In the genomic region with DNA sequence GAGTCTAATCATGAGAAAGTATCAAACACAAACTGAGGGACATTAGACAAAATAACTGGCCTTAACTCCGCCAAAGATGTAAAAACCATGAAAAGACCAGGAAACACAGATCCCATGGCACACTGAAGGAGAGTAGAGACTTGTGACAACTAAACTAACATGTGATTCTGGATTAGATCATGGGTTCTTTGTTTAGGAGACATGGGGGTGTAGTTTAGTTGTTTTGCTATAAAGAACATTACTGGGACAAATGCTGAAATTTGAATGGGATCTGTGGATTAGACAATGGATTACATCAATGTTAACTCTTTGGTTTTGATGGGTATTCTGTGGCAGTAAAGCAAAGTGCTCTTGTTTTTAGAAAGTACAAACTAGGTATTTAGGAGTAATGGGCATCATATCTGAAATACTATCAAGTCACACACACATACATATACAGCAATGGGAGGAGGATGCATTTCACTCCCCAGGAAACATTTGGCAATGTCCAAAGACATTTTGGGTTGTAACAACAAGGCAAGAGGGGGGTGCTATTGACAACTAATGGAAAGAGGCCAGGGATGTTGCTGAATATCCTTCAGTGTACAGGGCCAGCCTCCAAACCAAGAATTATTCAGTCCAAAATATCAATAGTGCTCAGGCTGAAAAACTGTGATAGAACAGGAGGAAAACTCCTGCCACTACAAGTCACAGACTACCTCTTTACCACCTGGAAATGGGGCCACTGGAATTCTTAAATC, we compare ENCODE assay signal across 30 cellular contexts. TPM values are rescaled to one million over a fixed set of nuclear protein-coding genes. Genes with fewer than 3 reads are reported as not detected.
DNase-seq lines count a peak whose midpoint lies in the region; ATAC-seq and TF ChIP-seq lines count a peak whose summit lies in the region.
"Had no signal": no experiment of that assay in that cellular context is flagged by ENCODE, and none has a peak within 500 bp of the region (broad histone marks: within the 10 kb centered on the region; RNA-seq: fewer than 3 reads in every experiment).

No MANE protein-coding gene starts in this region.

- no peak for DNase-seq in CD8-positive, alpha-beta memory T cell
- DNase-seq in T-helper 17 cell = no peak
- peak; percentile 70 for DNase-seq in inferior parietal cortex (ENCODE audit: extremely low spot score)
- DNase-seq in substantia nigra (lab: John Stamatoyannopoulos, UW) = peak in 2 of 49 donors; percentile 1 to 31
- DNase-seq in RWPE1 (ENCODE audit: low spot score) = no peak
- no peak for DNase-seq in DMS153 treated with DMSO at 0.1 percent for 48 hours (lab: John Stamatoyannopoulos, UW; ENCODE audit: unreplicated experiment)
- DNase-seq: activated CD4-positive, alpha-beta T cell treated with anti-CD3 and anti-CD28 coated beads for 36 hours; activated gamma-delta T cell; body of pancreas; DND-41; GOT3; HFFc6; IMR-90; left colon; mammary epithelial cell; MV-4-11; NCI-H146; NCI-H2107; pancreas; Peyer's patch; stimulated activated CD4-positive, alpha-beta T cell treated with anti-CD3 and anti-CD28 coated beads, Interleukin-1b, Interleukin-23, amount 100 ng/mL, for 48 hours; SW 1271; T-helper 9 cell had no signal

- POLR2A ChIA-PET in CD8-positive, alpha-beta memory T cell (lab: Charles Lee) = no interaction called here
- POLR2A ChIA-PET in RWPE1 (lab: Yijun Ruan, JAX; ENCODE audit: low non-redundant PET) = interaction anchor here (0.6 kb wide), 1 partner anchor 178 kb away, joined by 3 read pairs; no protein-coding TSS in a partner anchor

- H3K4me1 ChIP-seq in CD8-positive, alpha-beta memory T cell (ENCODE audit: insufficient read depth, low read length) = no peaks in the 10 kb centered on the region
- H3K4me1 ChIP-seq: body of pancreas, pancreas, Peyer's patch, right atrium auricular region, tibial nerve had no signal

- no peak for TF ChIP-seq CTCF in RWPE1 (conservative IDR thresholded peaks at IDR 0.05; ENCODE audit: low read depth)

- no peaks in the 10 kb centered on the region for H3K27me3 Mint-ChIP-seq in CD8-positive, alpha-beta memory T cell
- H3K27me3 Mint-ChIP-seq in T-helper 17 cell = no peaks in the 10 kb centered on the region
- H3K27me3 Mint-ChIP-seq: activated CD4-positive, alpha-beta T cell treated with anti-CD3 and anti-CD28 coated beads for 36 hours; stimulated activated naive CD8-positive, alpha-beta T cell treated with anti-CD3 and anti-CD28 coated beads, Interleukin-15, Interleukin-2, amounts not matched to agents 100 ng/mL and 50 ng/mL, for 24 hours had no signal

- no peak overlapping the region for H3K4me3 ChIP-seq in CD8-positive, alpha-beta memory T cell (ENCODE audit: low read length)
- H3K4me3 ChIP-seq: body of pancreas, hepatocyte, pancreas, Peyer's patch, right atrium auricular region, tibial nerve had no signal

- CTCF ChIA-PET in CD8-positive, alpha-beta memory T cell (lab: Charles Lee) = interaction anchor here (1.2 kb wide), 1 partner anchor 17 kb away, joined by 3 read pairs; no protein-coding TSS in a partner anchor
- CTCF ChIA-PET in RWPE1 (lab: Yijun Ruan, JAX) = no interaction called here

- peak overlapping the region in 5 of 8 donors; percentile 8 to 66 (median 38) for H3K27ac Mint-ChIP-seq in CD8-positive, alpha-beta memory T cell
- H3K27ac Mint-ChIP-seq in T-helper 17 cell = peak overlapping the region; percentile 77
- H3K27ac Mint-ChIP-seq: activated CD4-positive, alpha-beta T cell treated with anti-CD3 and anti-CD28 coated beads for 36 hours; HFFc6; stimulated activated naive CD8-positive, alpha-beta T cell treated with anti-CD3 and anti-CD28 coated beads, Interleukin-15, Interleukin-2, amounts not matched to agents 100 ng/mL and 50 ng/mL, for 24 hours had no signal

- ATAC-seq in T-helper 17 cell (no peak), GM21619 (IDR thresholded peaks at IDR 0.05; ENCODE audit: unreplicated experiment) (no peak)
- ATAC-seq: activated CD4-positive, alpha-beta T cell treated with anti-CD3 and anti-CD28 coated beads for 36 hours; body of pancreas; left colon; pancreas had no signal

- H3K27me3 ChIP-seq in CD8-positive, alpha-beta memory T cell (ENCODE audit: insufficient read depth, low read length, poor library complexity, severe bottlenecking) = no peaks in the 10 kb centered on the region
- H3K27me3 ChIP-seq: body of pancreas, hepatocyte, pancreas, Peyer's patch, right atrium auricular region, tibial nerve had no signal

- H3K27ac ChIP-seq in CD8-positive, alpha-beta memory T cell (ENCODE audit: low read depth, low read length) = no peak overlapping the region
- H3K27ac ChIP-seq in substantia nigra (ENCODE audit: low read depth, low read length, poor library complexity, severe bottlenecking) = peak overlapping the region; percentile 73
- H3K27ac ChIP-seq in RWPE1 = no peak overlapping the region
- H3K27ac ChIP-seq: body of pancreas, C4-2B, hepatocyte, pancreas, Peyer's patch, right atrium auricular region, tibial nerve, VCaP had no signal

- H3K36me3 ChIP-seq in CD8-positive, alpha-beta memory T cell (ENCODE audit: insufficient read depth, low read length) = peaks cover 11% of the 10 kb centered on the region

- H3K9me3 Mint-ChIP-seq in CD8-positive, alpha-beta memory T cell = no peaks in the 10 kb centered on the region
- H3K9me3 Mint-ChIP-seq: HFFc6; stimulated activated naive CD8-positive, alpha-beta T cell treated with anti-CD3 and anti-CD28 coated beads, Interleukin-15, Interleukin-2, amounts not matched to agents 100 ng/mL and 50 ng/mL, for 24 hours had no signal

- H3K4me3 Mint-ChIP-seq in CD8-positive, alpha-beta memory T cell = no peak overlapping the region
- H3K4me3 Mint-ChIP-seq in T-helper 17 cell = no peak overlapping the region
- H3K4me3 Mint-ChIP-seq: activated CD4-positive, alpha-beta T cell treated with anti-CD3 and anti-CD28 coated beads for 36 hours; HFFc6; stimulated activated naive CD8-positive, alpha-beta T cell treated with anti-CD3 and anti-CD28 coated beads, Interleukin-15, Interleukin-2, amounts not matched to agents 100 ng/mL and 50 ng/mL, for 24 hours had no signal

- H3K36me3 Mint-ChIP-seq in CD8-positive, alpha-beta memory T cell = peaks cover 0 to 70% (median 13%) of the 10 kb centered on the region in 3 donors
- H3K36me3 Mint-ChIP-seq in T-helper 17 cell (ENCODE audit: low read depth) = peaks cover 12% of the 10 kb centered on the region

- H3K4me1 Mint-ChIP-seq in CD8-positive, alpha-beta memory T cell = peaks cover 30 to 38% (median 37%) of the 10 kb centered on the region in 3 donors
- peaks cover 32% of the 10 kb centered on the region for H3K4me1 Mint-ChIP-seq in T-helper 17 cell

- H3K9me3 ChIP-seq in CD8-positive, alpha-beta memory T cell (ENCODE audit: low read length) = no peaks in the 10 kb centered on the region
- no peaks in the 10 kb centered on the region for H3K9me3 ChIP-seq in T-helper 17 cell (ENCODE audit: control insufficient read depth, low read length, poor library complexity, severe bottlenecking)
- H3K9me3 ChIP-seq: body of pancreas, pancreas, Peyer's patch, right atrium auricular region, tibial nerve had no signal

RNA-seq across cellular contexts. Expression of gene WAPL, which starts 32.4 kb away (rescaled TPM):
- total RNA-seq in CD8-positive, alpha-beta memory T cell = 10 to 100 TPM; 49.7 to 54.2 TPM
- 41.9 TPM for polyA plus RNA-seq in CD8-positive, alpha-beta memory T cell
- total RNA-seq in T-helper 17 cell = 10 to 100 TPM; 42.9 to 43.0 TPM
